In the genomic region with DNA sequence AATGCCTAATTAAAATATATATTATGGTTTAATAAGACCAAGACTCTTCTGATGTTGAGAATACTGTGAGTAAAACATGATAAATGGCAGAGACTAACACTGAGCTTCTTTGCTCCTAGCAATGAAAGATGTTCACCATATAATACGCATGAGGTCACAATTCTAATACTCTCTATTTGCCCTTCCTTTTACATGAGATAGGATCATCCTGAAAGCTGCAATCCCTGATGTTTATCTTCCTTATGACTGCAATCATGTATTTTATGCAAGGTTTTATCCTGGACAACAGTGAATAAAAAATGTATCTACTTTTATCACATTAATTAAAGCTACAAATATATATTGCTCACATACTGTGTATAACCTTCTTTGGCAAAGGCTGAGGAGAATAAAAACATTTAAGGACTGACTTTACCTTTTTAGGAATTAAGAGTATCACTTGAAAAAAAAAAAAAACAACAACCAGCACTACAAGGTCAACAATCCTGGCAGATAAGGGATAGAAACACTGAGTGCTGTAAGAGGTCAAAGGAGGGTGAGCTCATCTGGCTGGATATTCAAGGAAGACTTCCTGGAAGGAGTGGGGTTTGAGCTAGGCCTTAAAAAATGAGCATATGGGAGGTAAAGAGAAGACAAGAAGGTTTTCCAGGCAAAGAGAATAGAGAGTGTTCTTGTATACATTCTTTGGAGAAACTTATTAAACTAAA, we compare ENCODE assay signal across 15 cellular contexts.
DNase-seq lines count a peak whose midpoint lies in the region; ATAC-seq and TF ChIP-seq lines count a peak whose summit lies in the region.
"Had no signal": no experiment of that assay in that cellular context is flagged by ENCODE, and none has a peak within 500 bp of the region (broad histone marks: within the 10 kb centered on the region; RNA-seq: fewer than 3 reads in every experiment).

No MANE protein-coding gene starts in this region.

- H3K9ac ChIP-seq in adipocyte (ENCODE audit: low read length) (peak overlapping the region; percentile 31), trophoblast cell (ENCODE audit: low read length) (no peak overlapping the region)

- H3K4me1 ChIP-seq in adipocyte (ENCODE audit: control insufficient read depth, insufficient read depth, low read length) (peaks cover 35% of the 10 kb centered on the region), trophoblast cell (ENCODE audit: control insufficient read depth in 1 of 2, insufficient read depth in 2 of 2, low read length in 2 of 2) (peaks cover 0 to 2% of the 10 kb centered on the region in 2 experiments), aorta (ENCODE audit: control insufficient read depth in 1 of 2, insufficient read depth in 2 of 2, low read length in 2 of 2) (peaks cover 0 to 6% of the 10 kb centered on the region in 2 donors)

- H3K14ac ChIP-seq in trophoblast cell (ENCODE audit: low read length): no peak overlapping the region

- ATAC-seq in aorta (ENCODE audit: low FRiP score) (no peak), GM21526 (IDR thresholded peaks at IDR 0.05; ENCODE audit: low FRiP score, unreplicated experiment) (no peak), GM19395 (IDR thresholded peaks at IDR 0.05; ENCODE audit: unreplicated experiment) (no peak)

- no peak overlapping the region for H3K27ac ChIP-seq in trophoblast cell (ENCODE audit: low read depth, low read length)
- H3K27ac ChIP-seq in aorta (ENCODE audit: low read depth in 1 of 2, low read length in 2 of 2): no peak overlapping the region
- H3K27ac ChIP-seq: suprapubic skin had no signal

- intact Hi-C loops in aorta (cut with DNase I): loop anchor here in 1 of 2 donors (10.0 kb wide), 1 partner anchor 250 kb away; a partner anchor contains a TSS

- no peak overlapping the region for H3K4ac ChIP-seq in trophoblast cell (ENCODE audit: low read depth, low read length)

- H3K27me3 ChIP-seq in adipocyte (replicated peaks; ENCODE audit: control insufficient read depth, insufficient read depth, low read length): no peaks in the 10 kb centered on the region
- H3K27me3 ChIP-seq in trophoblast cell (ENCODE audit: insufficient read depth, low read length): no peaks in the 10 kb centered on the region
- H3K27me3 ChIP-seq in aorta (ENCODE audit: control insufficient read depth in 1 of 2, insufficient read depth in 2 of 2, low read length in 1 of 2): no peaks in the 10 kb centered on the region
- H3K27me3 ChIP-seq: suprapubic skin had no signal

- H3K23ac ChIP-seq in trophoblast cell (ENCODE audit: low read length): no peak overlapping the region

- DNase-seq in HCEC 1CT: peak; percentile 10
- no peak for DNase-seq in adipocyte (ENCODE audit: low read depth)
- DNase-seq in fibroblast of villous mesenchyme (ENCODE audit: low read depth): peak; percentile 22
- peak; percentile 64 to 78 for DNase-seq in trophoblast cell
- no peak for DNase-seq in aorta
- no peak for DNase-seq in DMS79 (lab: John Stamatoyannopoulos, UW)
- DNase-seq: activated B cell treated with CpG ODN at 0.5 μM for 24 hours; activated CD8-positive, alpha-beta memory T cell treated with anti-CD3 and anti-CD28 coated beads, Interleukin-2, amount 50 U/mL, for 4 hours; activated naive CD4-positive, alpha-beta T cell; AML-193; nephron progenitor cell; RPMI8226 had no signal

- no peak overlapping the region for H4K12ac ChIP-seq in trophoblast cell (ENCODE audit: low read depth, low read length)

- H4K8ac ChIP-seq in trophoblast cell (ENCODE audit: low read depth, low read length): no peak overlapping the region

- H2BK5ac ChIP-seq in trophoblast cell (ENCODE audit: low read depth, low read length, poor library complexity): no peak overlapping the region

- H3K4me2 ChIP-seq in trophoblast cell (ENCODE audit: low read length): no peak overlapping the region

- no peak for TF ChIP-seq CTCF in fibroblast of villous mesenchyme (IDR thresholded peaks at IDR 0.05; ENCODE audit: insufficient read depth, low read depth, low read length)

- no peaks in the 10 kb centered on the region for H3K79me2 ChIP-seq in trophoblast cell (ENCODE audit: control insufficient read depth, insufficient read depth, low read length, poor library complexity)

- no peak overlapping the region for H2AK5ac ChIP-seq in trophoblast cell (ENCODE audit: low read length)

- H3K36me3 ChIP-seq in adipocyte (ENCODE audit: control insufficient read depth, insufficient read depth, low read length, severe bottlenecking) (no peaks in the 10 kb centered on the region), trophoblast cell (ENCODE audit: control insufficient read depth in 1 of 2, insufficient read depth in 2 of 2, low read length in 2 of 2) (no peaks in the 10 kb centered on the region), aorta (ENCODE audit: control insufficient read depth in 1 of 2, insufficient read depth in 2 of 2, low read length in 1 of 2) (no peaks in the 10 kb centered on the region)
- H3K36me3 ChIP-seq: suprapubic skin had no signal

- H3K9me3 ChIP-seq in adipocyte (ENCODE audit: control insufficient read depth, low read length) (no peaks in the 10 kb centered on the region), trophoblast cell (ENCODE audit: insufficient read depth, low read depth, low read length) (no peaks in the 10 kb centered on the region), aorta (ENCODE audit: control insufficient read depth, low read length) (no peaks in the 10 kb centered on the region)
- H3K9me3 ChIP-seq: suprapubic skin had no signal

- H2BK12ac ChIP-seq in trophoblast cell (ENCODE audit: low read length): no peak overlapping the region

- no peak overlapping the region for H2BK120ac ChIP-seq in trophoblast cell (ENCODE audit: insufficient read depth, low read length, poor library complexity)

- H4K91ac ChIP-seq in trophoblast cell (ENCODE audit: low read depth, low read length): no peak overlapping the region

- no peak overlapping the region for H2AFZ ChIP-seq in trophoblast cell (ENCODE audit: insufficient read depth, low read length, poor library complexity)

- no peak overlapping the region for H3K18ac ChIP-seq in trophoblast cell (ENCODE audit: low read length)

- no peaks in the 10 kb centered on the region for H3K79me1 ChIP-seq in trophoblast cell (ENCODE audit: low read length)

- H3K4me3 ChIP-seq in adipocyte (ENCODE audit: low read length) (peak overlapping the region; percentile 0), fibroblast of villous mesenchyme (ENCODE audit: low read depth, low read length) (no peak overlapping the region), trophoblast cell (ENCODE audit: low read depth, low read length) (no peak overlapping the region), aorta (ENCODE audit: low read length in 2 of 2) (no peak overlapping the region)
- H3K4me3 ChIP-seq: suprapubic skin had no signal

- no CpG with 5 or more reads among the region's 1 CpG for WGBS in trophoblast cell (ENCODE audit: extremely low coverage, insufficient coverage, insufficient read length)
- WGBS in aorta, 2 donors: 93 to 97% methylated on average over 1 of the region's 1 CpG

Comparison
In these comparisons a context has a peak if more than half of its experiments do, and no peak if none do; other contexts are left out.
1. DNase-seq: peak in HCEC 1CT (single experiment), fibroblast of villous mesenchyme (single experiment) and trophoblast cell (2 of 2); none in adipocyte (single experiment), aorta (0 of 2) and DMS79 (single experiment).